Comparison of ENCODE assay signal across 1 cellular context in genomic region chr17:32943206-32943605, GRCh38.
TF ChIP-seq lines count a peak whose summit lies in the region.

No MANE protein-coding gene starts in this region.

TF ChIP-seq in IMR-90, 13 proteins besides CTCF, POLR2A, EP300 and RAD21 (continued from another document):
- TF ChIP-seq MAZ (IDR thresholded peaks at IDR 0.05; ENCODE audit: borderline replicate concordance, low read depth, low read length) (no peak), SMC3 (IDR thresholded peaks at IDR 0.05; ENCODE audit: low read depth, low read length) (no peak), CEBPB (IDR thresholded peaks at IDR 0.05; ENCODE audit: low read depth, low read length) (no peak), NFE2L2 (IDR thresholded peaks at IDR 0.05; ENCODE audit: low read depth, low read length) (no peak), FOS (IDR thresholded peaks at IDR 0.05; ENCODE audit: low read depth, low read length) (no peak), USF2 (IDR thresholded peaks at IDR 0.05; ENCODE audit: low read depth, low read length) (no peak), MAFK (IDR thresholded peaks at IDR 0.05; ENCODE audit: low read depth, low read length) (no peak), BHLHE40 (IDR thresholded peaks at IDR 0.05; ENCODE audit: low read depth, low read length) (no peak)
